18 cellular contexts compared by ENCODE assay signal in the genomic region with DNA sequence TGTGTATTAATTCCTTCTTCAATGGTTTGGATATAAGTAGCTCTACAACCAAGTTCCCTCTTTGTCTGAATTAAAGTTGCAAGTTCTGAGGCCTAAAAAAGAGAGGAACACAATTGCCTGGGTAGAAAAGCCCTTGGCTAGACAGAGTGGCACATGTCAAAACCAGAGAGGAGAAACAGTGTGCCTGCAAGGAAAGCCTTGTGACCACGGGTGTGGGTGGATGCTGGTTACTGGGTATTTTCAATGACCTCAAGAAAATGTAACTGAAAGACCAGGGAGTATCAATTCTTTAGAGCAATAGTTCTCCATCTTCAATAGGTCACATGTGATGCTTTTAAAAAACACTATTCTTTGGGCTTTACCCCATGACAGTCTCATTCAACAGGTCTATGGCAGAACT.
DNase-seq lines count a peak whose midpoint lies in the region; ATAC-seq, FAIRE-seq and TF ChIP-seq lines count a peak whose summit lies in the region.
"Had no signal": no experiment of that assay in that cellular context is flagged by ENCODE, and none has a peak within 500 bp of the region (broad histone marks: within the 10 kb centered on the region; RNA-seq: fewer than 3 reads in every experiment).

No MANE protein-coding gene starts in this region.

- no peaks in the 10 kb centered on the region for H3K27me3 ChIP-seq in astrocyte (ENCODE audit: insufficient read depth, low read length)
- H3K27me3 ChIP-seq: adrenal gland, gastrocnemius medialis, neural progenitor cell, SJSA1 had no signal

- TF ChIP-seq CTCF in astrocyte (IDR thresholded peaks at IDR 0.05; ENCODE audit: insufficient read depth, low read depth, low read length): no peak

- H3K4me3 Mint-ChIP-seq in astrocyte (ENCODE audit: unreplicated experiment): peak overlapping the region; percentile 54
- H3K4me3 Mint-ChIP-seq: neural progenitor cell had no signal

- H3K27ac ChIP-seq in astrocyte (ENCODE audit: low read depth, low read length): no peak overlapping the region
- H3K27ac ChIP-seq: adrenal gland, neural progenitor cell, SJSA1 had no signal

- H3K36me3 Mint-ChIP-seq in astrocyte (ENCODE audit: low read depth, unreplicated experiment): peaks cover 18% of the 10 kb centered on the region

- no peak overlapping the region for H3K27ac Mint-ChIP-seq in astrocyte (ENCODE audit: unreplicated experiment)
- H3K27ac Mint-ChIP-seq: neural progenitor cell had no signal

- H3K4me2 ChIP-seq in astrocyte (ENCODE audit: low read length): no peak overlapping the region
- H3K4me2 ChIP-seq: neural progenitor cell had no signal

- no peaks in the 10 kb centered on the region for H3K79me2 ChIP-seq in astrocyte (ENCODE audit: insufficient read depth, low read length)

- H2AFZ ChIP-seq in astrocyte (ENCODE audit: low read depth, low read length): no peak overlapping the region
- H2AFZ ChIP-seq: neural progenitor cell had no signal

- peaks cover 1% of the 10 kb centered on the region for H4K20me1 ChIP-seq in astrocyte (ENCODE audit: insufficient read depth, low read length)

- no peak overlapping the region for H3K9ac ChIP-seq in astrocyte (ENCODE audit: low read length)
- H3K9ac ChIP-seq: neural progenitor cell had no signal

- H3K27me3 Mint-ChIP-seq in astrocyte (ENCODE audit: low read depth, unreplicated experiment): no peaks in the 10 kb centered on the region

- no peak overlapping the region for H3K4me3 ChIP-seq in astrocyte (ENCODE audit: insufficient read depth, low read depth, low read length)
- H3K4me3 ChIP-seq: adrenal gland, gastrocnemius medialis, neural progenitor cell, SJSA1 had no signal

- H3K36me3 ChIP-seq in astrocyte (ENCODE audit: insufficient read depth, low read length): peaks cover 10% of the 10 kb centered on the region
- H3K36me3 ChIP-seq: neural progenitor cell had no signal

- peak; percentile 58 for ATAC-seq in HG02798 (IDR thresholded peaks at IDR 0.05; ENCODE audit: poor library complexity, unreplicated experiment)
- ATAC-seq in HG02763 (IDR thresholded peaks at IDR 0.05; ENCODE audit: unreplicated experiment): no peak
- no peak for ATAC-seq in GM19351 (IDR thresholded peaks at IDR 0.05; ENCODE audit: unreplicated experiment)
- ATAC-seq: gastrocnemius medialis had no signal

- no peaks in the 10 kb centered on the region for H3K9me3 Mint-ChIP-seq in astrocyte (ENCODE audit: unreplicated experiment)
- H3K9me3 Mint-ChIP-seq: neural progenitor cell had no signal

- H3K4me1 ChIP-seq in astrocyte (ENCODE audit: insufficient read depth, low read length): peaks cover 23% of the 10 kb centered on the region
- H3K4me1 ChIP-seq: neural progenitor cell had no signal

- peaks cover 26% of the 10 kb centered on the region for H3K4me1 Mint-ChIP-seq in astrocyte (ENCODE audit: low read depth, unreplicated experiment)

- peak; percentile 49 for DNase-seq in stimulated activated CD4-positive, alpha-beta T cell treated with anti-CD3 and anti-CD28 coated beads, Interleukin-15, amount 100 ng/mL, for 24 hours
- no peak for DNase-seq in stimulated activated CD4-positive, alpha-beta T cell treated with anti-CD3 and anti-CD28 coated beads, Interleukin-12 subunit alpha, Interleukin-12 subunit beta, amount 100 ng/mL, for 4 hours
- DNase-seq in astrocyte (ENCODE audit: low read depth) (no peak), ureter (ENCODE audit: low spot score) (peak; percentile 10), DMS 273 treated with DMSO at 0.1 percent for 48 hours (lab: John Stamatoyannopoulos, UW) (no peak)
- DNase-seq: AML-193, gastrocnemius medialis, NCI-H1694 treated with DMSO at 0.1 percent for 48 hours, NCI-H446 had no signal

- no peaks in the 10 kb centered on the region for H3K9me3 ChIP-seq in astrocyte (ENCODE audit: insufficient read depth, low read depth, low read length)
- H3K9me3 ChIP-seq: adrenal gland, gastrocnemius medialis, SJSA1 had no signal

- FAIRE-seq in astrocyte (lab: Jason Lieb, UNC): no peak
- FAIRE-seq: endothelial cell of umbilical vein, H54, TTC549 had no signal

Comparison
In these comparisons a context has a peak if more than half of its experiments do, and no peak if none do; other contexts are left out.
1. DNase-seq: peak in stimulated activated CD4-positive, alpha-beta T cell treated with anti-CD3 and anti-CD28 coated beads, Interleukin-15, amount 100 ng/mL, for 24 hours (single experiment) and ureter (single experiment); none in stimulated activated CD4-positive, alpha-beta T cell treated with anti-CD3 and anti-CD28 coated beads, Interleukin-12 subunit alpha, Interleukin-12 subunit beta, amount 100 ng/mL, for 4 hours (single experiment), astrocyte (single experiment) and DMS 273 treated with DMSO at 0.1 percent for 48 hours (single experiment).